In the genomic region with DNA sequence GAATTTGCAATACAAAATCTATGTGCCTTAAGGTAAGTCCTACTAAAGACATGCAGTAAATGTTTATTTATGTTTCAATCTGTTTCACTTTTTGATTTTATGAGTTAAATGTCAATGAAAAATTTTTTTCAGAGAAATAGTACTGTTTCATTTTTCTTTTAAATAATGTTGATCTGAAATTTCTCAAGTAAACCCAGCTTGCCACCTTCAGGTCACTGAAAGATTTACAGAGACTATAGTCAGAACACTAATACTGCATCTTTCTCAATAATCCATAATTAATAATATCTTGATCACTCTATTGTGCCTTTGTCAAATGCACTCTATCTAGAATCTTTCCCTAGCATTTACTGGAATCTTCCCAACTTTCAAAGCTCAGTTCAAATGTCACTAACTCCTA, we compare ENCODE assay signal across 10 cellular contexts. TPM values are rescaled to one million over a fixed set of nuclear protein-coding genes. Genes with fewer than 3 reads are reported as not detected.
A peak's percentile ranks its signal among the peaks of the same experiment; 100 is the strongest.
DNase-seq lines count a peak whose midpoint lies in the region; ATAC-seq and TF ChIP-seq lines count a peak whose summit lies in the region.
"Had no signal": no experiment of that assay in that cellular context is flagged by ENCODE, and none has a peak within 500 bp of the region (broad histone marks: within the 10 kb centered on the region; RNA-seq: fewer than 3 reads in every experiment).

No MANE protein-coding gene starts in this region.

- H2BK12ac ChIP-seq in neuronal stem cell (ENCODE audit: low read length) = no peak overlapping the region

- no peak overlapping the region for H4K91ac ChIP-seq in neuronal stem cell (ENCODE audit: low read depth, low read length, poor library complexity)

- H3K27me3 ChIP-seq in heart right ventricle = no peaks in the 10 kb centered on the region
- H3K27me3 ChIP-seq in right cardiac atrium (ENCODE audit: control insufficient read depth, insufficient read depth) = no peaks in the 10 kb centered on the region
- H3K27me3 ChIP-seq in Panc1 (ENCODE audit: control insufficient read depth, insufficient read depth, low read length) = no peaks in the 10 kb centered on the region
- H3K27me3 ChIP-seq in upper lobe of right lung = no peaks in the 10 kb centered on the region
- H3K27me3 ChIP-seq in left lung = no peaks in the 10 kb centered on the region
- no peaks in the 10 kb centered on the region for H3K27me3 ChIP-seq in neuronal stem cell (ENCODE audit: control insufficient read depth in 3 of 3, insufficient read depth in 3 of 3, low read depth in 1 of 3, low read length in 3 of 3)

- peak in 6 of 9 donors; percentile 22 to 48 (median 28) for TF ChIP-seq CTCF in heart right ventricle (IDR thresholded peaks at IDR 0.05)
- TF ChIP-seq CTCF in Panc1 (IDR thresholded peaks at IDR 0.05) = peak; percentile 24; the same call in 1 of the 2 replicates
- peak; percentile 36 for TF ChIP-seq CTCF in fibroblast of pulmonary artery (IDR thresholded peaks at IDR 0.05; ENCODE audit: low read length, missing control alignments)
- TF ChIP-seq CTCF in upper lobe of right lung (IDR thresholded peaks at IDR 0.05) = peak; percentile 41
- TF ChIP-seq CTCF in left lung (IDR thresholded peaks at IDR 0.05) = no peak

- BruUV-seq in Panc1 (replicated peaks; lab: Mats Ljungman, UMichigan) = no TSS peak

- no peaks in the 10 kb centered on the region for H3K4me1 ChIP-seq in heart right ventricle
- H3K4me1 ChIP-seq in right cardiac atrium (ENCODE audit: control insufficient read depth, insufficient read depth, low read length) = no peaks in the 10 kb centered on the region
- H3K4me1 ChIP-seq in Panc1 (ENCODE audit: control insufficient read depth, insufficient read depth, low read length) = no peaks in the 10 kb centered on the region
- H3K4me1 ChIP-seq in upper lobe of right lung = no peaks in the 10 kb centered on the region
- H3K4me1 ChIP-seq in left lung = no peaks in the 10 kb centered on the region
- H3K4me1 ChIP-seq in neuronal stem cell (ENCODE audit: control insufficient read depth in 2 of 2, insufficient read depth in 1 of 2, low read depth in 1 of 2, low read length in 2 of 2) = no peaks in the 10 kb centered on the region

- CTCF ChIA-PET in Panc1 (lab: Charles Lee) = no interaction called here

- intact Hi-C loops in heart right ventricle (cut with DNase I) = loop anchor here in 1 of 10 donors (5.0 kb wide), 1 partner anchor 247 kb away; no protein-coding TSS in a partner anchor
- intact Hi-C loops in right cardiac atrium (cut with DNase I) = loop anchor here in 2 of 4 donors (10.0 kb wide), 1 partner anchor 244 kb away; no protein-coding TSS in a partner anchor
- intact Hi-C loops in Panc1 (cut with micrococcal nuclease; ENCODE audit: unreplicated experiment) = no loop called here
- intact Hi-C loops in upper lobe of right lung (cut with DNase I) = no loop called here
- intact Hi-C loops in left lung (cut with DNase I) = no loop called here

- no peaks in the 10 kb centered on the region for H3K79me1 ChIP-seq in neuronal stem cell (ENCODE audit: low read depth, low read length)

- H2AK5ac ChIP-seq in neuronal stem cell (ENCODE audit: low read depth, low read length) = no peak overlapping the region

- H3K23ac ChIP-seq in neuronal stem cell (ENCODE audit: low read depth, low read length, poor library complexity) = no peak overlapping the region

- H3K4me3 ChIP-seq in heart right ventricle = no peak overlapping the region
- H3K4me3 ChIP-seq in right cardiac atrium (ENCODE audit: low read length) = no peak overlapping the region
- no peak overlapping the region for H3K4me3 ChIP-seq in Panc1 (ENCODE audit: low read depth in 2 of 2, low read length in 2 of 2)
- no peak overlapping the region for H3K4me3 ChIP-seq in fibroblast of pulmonary artery (replicated peaks; ENCODE audit: low read depth, low read length)
- H3K4me3 ChIP-seq in upper lobe of right lung = no peak overlapping the region
- H3K4me3 ChIP-seq in left lung = no peak overlapping the region
- H3K4me3 ChIP-seq in neuronal stem cell (ENCODE audit: low read length in 2 of 2) = no peak overlapping the region

- H2BK120ac ChIP-seq in neuronal stem cell (ENCODE audit: low read depth, low read length) = no peak overlapping the region

- POLR2A ChIA-PET in Panc1 (lab: Charles Lee) = interaction anchor here (0.5 kb wide), 1 partner anchor 69 kb away, joined by 10 read pairs; no protein-coding TSS in a partner anchor

- no peak overlapping the region for H4K8ac ChIP-seq in neuronal stem cell (ENCODE audit: low read depth, low read length)

- H3K36me3 ChIP-seq in heart right ventricle = no peaks in the 10 kb centered on the region
- H3K36me3 ChIP-seq in Panc1 (ENCODE audit: control insufficient read depth, insufficient read depth, low read length) = no peaks in the 10 kb centered on the region
- no peaks in the 10 kb centered on the region for H3K36me3 ChIP-seq in upper lobe of right lung
- H3K36me3 ChIP-seq in left lung = no peaks in the 10 kb centered on the region
- no peaks in the 10 kb centered on the region for H3K36me3 ChIP-seq in neuronal stem cell (replicated peaks in 1 of 2; ENCODE audit: control insufficient read depth in 2 of 2, insufficient read depth in 2 of 2, low read length in 2 of 2)

- H3K14ac ChIP-seq in neuronal stem cell (ENCODE audit: low read length) = no peak overlapping the region

- DNase-seq in heart right ventricle (no peak), right cardiac atrium (no peak), Panc1 (ENCODE audit: low read depth, low spot score) (no peak), fibroblast of pulmonary artery (ENCODE audit: low read depth) (peak; percentile 45), upper lobe of right lung (no peak), left lung (no peak), neuronal stem cell (ENCODE audit: low spot score) (no peak)
- DNase-seq: activated effector memory CD4-positive, alpha-beta T cell treated with anti-CD3 and anti-CD28 coated beads, Interleukin-2, amount 50 U/mL, for 16 hours; NCI-H510A had no signal

- H3K18ac ChIP-seq in neuronal stem cell (ENCODE audit: low read length) = no peak overlapping the region

- no peak for ATAC-seq in heart right ventricle
- ATAC-seq in right cardiac atrium = no peak
- no peak for ATAC-seq in Panc1
- no peak for ATAC-seq in upper lobe of right lung
- no peak for ATAC-seq in left lung
- ATAC-seq in HG02938 (IDR thresholded peaks at IDR 0.05; ENCODE audit: unreplicated experiment) = no peak

- H2AFZ ChIP-seq in neuronal stem cell (ENCODE audit: low read length) = no peak overlapping the region

- H2BK15ac ChIP-seq in neuronal stem cell (ENCODE audit: low read length) = no peak overlapping the region

- H3K9ac ChIP-seq in neuronal stem cell (ENCODE audit: low read depth, low read length, poor library complexity) = no peak overlapping the region

- no peak overlapping the region for H3K4ac ChIP-seq in neuronal stem cell (ENCODE audit: low read length)

- H3K4me2 ChIP-seq in neuronal stem cell (ENCODE audit: insufficient read depth, low read length, poor library complexity, severe bottlenecking) = no peak overlapping the region

- H2BK5ac ChIP-seq in neuronal stem cell (ENCODE audit: low read length) = no peak overlapping the region

- H3K27ac ChIP-seq in heart right ventricle (no peak overlapping the region), right cardiac atrium (ENCODE audit: low read length) (no peak overlapping the region), Panc1 (ENCODE audit: low read length) (no peak overlapping the region), upper lobe of right lung (no peak overlapping the region), left lung (no peak overlapping the region), neuronal stem cell (replicated peaks; ENCODE audit: low read length) (no peak overlapping the region)

- H3K9me3 ChIP-seq in heart right ventricle = no peaks in the 10 kb centered on the region
- no peaks in the 10 kb centered on the region for H3K9me3 ChIP-seq in right cardiac atrium (ENCODE audit: control insufficient read depth, low read length)
- no peaks in the 10 kb centered on the region for H3K9me3 ChIP-seq in Panc1 (ENCODE audit: control insufficient read depth, insufficient read depth, low read depth, low read length)
- H3K9me3 ChIP-seq in upper lobe of right lung = no peaks in the 10 kb centered on the region
- no peaks in the 10 kb centered on the region for H3K9me3 ChIP-seq in left lung
- H3K9me3 ChIP-seq in neuronal stem cell (replicated peaks in 1 of 2; ENCODE audit: control insufficient read depth in 2 of 2, insufficient read depth in 1 of 2, low read depth in 1 of 2, low read length in 2 of 2) = no peaks in the 10 kb centered on the region

- in situ Hi-C loops in Panc1 (cut with HindIII; ENCODE audit: low pct_unique_long_range_greater_than_20kb, low sequenced_read_pairs) = no loop called here

RNA-seq across cellular contexts. Expression of gene DHX40, which starts 6.5 kb away (rescaled TPM):
- 10 to 100 TPM; 14.2 to 22.9 (median 20.7) TPM for total RNA-seq in heart right ventricle
- polyA plus RNA-seq in heart right ventricle = 10 to 100 TPM in 1 of 2 donors, 1 to 10 TPM in 1; 6.9 to 10.0 TPM
- 10 to 100 TPM; 17.2 to 21.7 (median 19.1) TPM for total RNA-seq in right cardiac atrium
- 8.0 TPM for polyA plus RNA-seq in right cardiac atrium
- total RNA-seq in Panc1 (2021; ENCODE audit: unreplicated experiment) = 16.2 TPM
- polyA plus RNA-seq in Panc1 (2012; ENCODE audit: insufficient read length) = 13.0 TPM
- 25.0 TPM for total RNA-seq in upper lobe of right lung
- 10 to 100 TPM; 23.9 to 27.6 TPM for total RNA-seq in left lung
- 31.2 TPM for polyA plus RNA-seq in neuronal stem cell (2013, experiment 1 of 2)
- polyA plus RNA-seq in neuronal stem cell (2013, experiment 2 of 2) = 32.2 TPM

Comparison
In these comparisons a context has a peak if more than half of its experiments do, and no peak if none do; other contexts are left out.
1. CTCF ChIP-seq: peak in heart right ventricle (6 of 9), Panc1 (single experiment), fibroblast of pulmonary artery (single experiment) and upper lobe of right lung (single experiment); none in left lung (0 of 2).